Comparison of ENCODE assay signal across 15 cellular contexts in the genomic region with DNA sequence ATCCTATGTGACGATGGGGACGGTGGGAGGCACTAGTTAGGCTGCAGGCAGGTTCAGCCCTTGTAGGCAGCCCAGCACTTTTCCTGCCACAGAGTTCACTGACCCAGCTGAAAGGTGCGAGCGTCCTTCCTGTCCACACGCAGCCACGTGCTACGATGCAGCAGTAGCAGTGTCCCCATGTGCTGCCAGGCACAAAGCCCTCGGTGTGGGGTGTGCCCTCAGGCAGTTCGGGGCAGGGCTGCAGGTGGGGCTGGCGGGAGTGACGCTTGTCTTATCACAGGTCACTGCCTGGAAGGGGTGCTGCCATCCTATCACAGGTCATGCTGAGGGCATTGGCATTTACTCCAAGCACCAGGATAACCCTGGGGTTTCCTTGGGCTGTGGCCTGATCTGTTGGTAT. TPM values are rescaled to one million over a fixed set of nuclear protein-coding genes. Genes with fewer than 3 reads are reported as not detected.
DNase-seq lines count a peak whose midpoint lies in the region; ATAC-seq and TF ChIP-seq lines count a peak whose summit lies in the region.
"Had no signal": no experiment of that assay in that cellular context is flagged by ENCODE, and none has a peak within 500 bp of the region (broad histone marks: within the 10 kb centered on the region; RNA-seq: fewer than 3 reads in every experiment).

No MANE protein-coding gene starts in this region.

- H3K27me3 ChIP-seq in left ventricle myocardium inferior (ENCODE audit: low read depth) (peaks cover 93% of the 10 kb centered on the region), osteoblast (ENCODE audit: insufficient read depth, low read length) (peaks cover 21% of the 10 kb centered on the region)

- no peaks in the 10 kb centered on the region for H3K36me3 ChIP-seq in left ventricle myocardium inferior
- no peaks in the 10 kb centered on the region for H3K36me3 ChIP-seq in osteoblast (ENCODE audit: insufficient read depth, low read length)
- H3K36me3 ChIP-seq: BLaER1 had no signal

- H3K4me3 ChIP-seq in left ventricle myocardium inferior (no peak overlapping the region), osteoblast (ENCODE audit: insufficient read depth, low read length) (no peak overlapping the region)
- H3K4me3 ChIP-seq: BLaER1, GM23338 had no signal

- H3K36me3 Mint-ChIP-seq in activated CD4-positive, alpha-beta memory T cell treated with anti-CD3 and anti-CD28 coated beads for 36 hours = no peaks in the 10 kb centered on the region
- H3K36me3 Mint-ChIP-seq: CD8-positive, alpha-beta memory T cell had no signal

- no peaks in the 10 kb centered on the region for H4K20me1 ChIP-seq in osteoblast (ENCODE audit: insufficient read depth, low read length)

- no peaks in the 10 kb centered on the region for H3K9me3 Mint-ChIP-seq in activated CD4-positive, alpha-beta memory T cell treated with anti-CD3 and anti-CD28 coated beads for 36 hours
- H3K9me3 Mint-ChIP-seq: CD8-positive, alpha-beta memory T cell; GM23338 had no signal

- H3K27me3 Mint-ChIP-seq in activated CD4-positive, alpha-beta memory T cell treated with anti-CD3 and anti-CD28 coated beads for 36 hours = peaks cover 25% of the 10 kb centered on the region

- H3K9me3 ChIP-seq in left ventricle myocardium inferior (replicated peaks) (no peaks in the 10 kb centered on the region), osteoblast (ENCODE audit: low read depth, low read length) (no peaks in the 10 kb centered on the region)
- H3K9me3 ChIP-seq: BLaER1 had no signal

- no peak overlapping the region for H3K4me3 Mint-ChIP-seq in activated CD4-positive, alpha-beta memory T cell treated with anti-CD3 and anti-CD28 coated beads for 36 hours
- H3K4me3 Mint-ChIP-seq: CD8-positive, alpha-beta memory T cell; GM23338 had no signal

- H3K27ac Mint-ChIP-seq in activated CD4-positive, alpha-beta memory T cell treated with anti-CD3 and anti-CD28 coated beads for 36 hours = no peak overlapping the region
- H3K27ac Mint-ChIP-seq: CD8-positive, alpha-beta memory T cell; GM23338 had no signal

- H3K4me1 ChIP-seq in left ventricle myocardium inferior (peaks cover 1% of the 10 kb centered on the region), osteoblast (ENCODE audit: insufficient read depth, low read length) (no peaks in the 10 kb centered on the region)

- H3K27ac ChIP-seq in left ventricle myocardium inferior (replicated peaks) (no peak overlapping the region), osteoblast (ENCODE audit: low read depth, low read length) (no peak overlapping the region)
- H3K27ac ChIP-seq: BLaER1 had no signal

- TF ChIP-seq CTCF in left ventricle myocardium inferior (IDR thresholded peaks at IDR 0.05; ENCODE audit: borderline replicate concordance) (no peak), osteoblast (IDR thresholded peaks at IDR 0.05; ENCODE audit: extremely low read depth, low read depth, low read length) (no peak)

- intact Hi-C loops in Right ventricle myocardium superior (cut with DNase I) (no loop called here), left ventricle myocardium inferior (cut with micrococcal nuclease) (no loop called here), left colon (cut with DNase I, micrococcal nuclease) (no loop called here)
- intact Hi-C loops in activated CD4-positive, alpha-beta memory T cell treated with anti-CD3 and anti-CD28 coated beads for 36 hours (cut with micrococcal nuclease) = no loop called here

- DNase-seq in Right ventricle myocardium superior = peak; percentile 22
- no peak for DNase-seq in left ventricle myocardium inferior
- peak; percentile 42 for DNase-seq in RPMI8226
- no peak for DNase-seq in left colon
- DNase-seq in osteoblast (ENCODE audit: insufficient read length, low spot score, missing footprints) = peak; percentile 52
- DNase-seq in activated CD4-positive, alpha-beta memory T cell treated with anti-CD3 and anti-CD28 coated beads for 36 hours = no peak
- no peak for DNase-seq in NCI-H526 treated with DMSO at 0.1 percent for 48 hours (lab: John Stamatoyannopoulos, UW)
- DNase-seq in NCI-H226 = no peak
- DNase-seq: 8988T, AML-193, DMS53 had no signal

- H2AFZ ChIP-seq in osteoblast (ENCODE audit: low read length) = no peak overlapping the region
- H2AFZ ChIP-seq: GM23338 had no signal

- POLR2A ChIA-PET in activated CD4-positive, alpha-beta memory T cell treated with anti-CD3 and anti-CD28 coated beads for 36 hours (lab: Charles Lee) = no interaction called here

- H3K79me2 ChIP-seq in osteoblast (ENCODE audit: insufficient read depth, low read length) = no peaks in the 10 kb centered on the region

- ATAC-seq in Right ventricle myocardium superior (ENCODE audit: poor library complexity) (no peak), left colon (peak; percentile 61)
- ATAC-seq: GM23338 had no signal

- H3K4me2 ChIP-seq in osteoblast (ENCODE audit: insufficient read depth, low read length) = no peak overlapping the region
- H3K4me2 ChIP-seq: BLaER1, GM23338 had no signal

- peaks cover 5% of the 10 kb centered on the region for H3K4me1 Mint-ChIP-seq in activated CD4-positive, alpha-beta memory T cell treated with anti-CD3 and anti-CD28 coated beads for 36 hours (ENCODE audit: low read depth)

- CTCF ChIA-PET in activated CD4-positive, alpha-beta memory T cell treated with anti-CD3 and anti-CD28 coated beads for 36 hours (lab: Charles Lee) = no interaction called here

RNA-seq across cellular contexts. Expression of gene CLPTM1L, which starts 46.8 kb away (rescaled TPM):
- total RNA-seq in Right ventricle myocardium superior (30.4 TPM), left ventricle myocardium inferior (34.2 TPM), left colon (100 to 1,000 TPM in 1 of 2 donors, 10 to 100 TPM in 1; 93.1 to 102 TPM), osteoblast (134 and 139 TPM in 2 replicates)
- 10 to 100 TPM; 70.1 to 72.9 TPM for total RNA-seq in activated CD4-positive, alpha-beta memory T cell treated with anti-CD3 and anti-CD28 coated beads for 36 hours

RNA-seq across cellular contexts. Expression of gene SLC6A3, which starts 53.5 kb away (rescaled TPM):
- total RNA-seq in Right ventricle myocardium superior = not detected
- total RNA-seq in left ventricle myocardium inferior = not detected
- total RNA-seq in left colon = not detected
- total RNA-seq in osteoblast = not detected in 2 replicates
- not detected for total RNA-seq in activated CD4-positive, alpha-beta memory T cell treated with anti-CD3 and anti-CD28 coated beads for 36 hours
- total RNA-seq: CD8-positive, alpha-beta memory T cell; HT-29 had no signal

Comparison
In these comparisons a context has a peak if more than half of its experiments do, and no peak if none do; other contexts are left out.
1. DNase-seq: peak in Right ventricle myocardium superior (single experiment), RPMI8226 (single experiment) and osteoblast (single experiment); none in left ventricle myocardium inferior (single experiment), left colon (0 of 2), activated CD4-positive, alpha-beta memory T cell treated with anti-CD3 and anti-CD28 coated beads for 36 hours (single experiment), NCI-H526 treated with DMSO at 0.1 percent for 48 hours (single experiment) and NCI-H226 (single experiment).